In genomic region chr6:143397229-143398222, GRCh38 we compare ENCODE assay signal across 1 cellular context.
TF ChIP-seq lines count a peak whose summit lies in the region.

No MANE protein-coding gene starts in this region.

TF ChIP-seq in HepG2, 621 proteins besides CTCF, POLR2A, EP300 and RAD21 (continued from another document and continues in another):
- TF ChIP-seq, protein P1, sequence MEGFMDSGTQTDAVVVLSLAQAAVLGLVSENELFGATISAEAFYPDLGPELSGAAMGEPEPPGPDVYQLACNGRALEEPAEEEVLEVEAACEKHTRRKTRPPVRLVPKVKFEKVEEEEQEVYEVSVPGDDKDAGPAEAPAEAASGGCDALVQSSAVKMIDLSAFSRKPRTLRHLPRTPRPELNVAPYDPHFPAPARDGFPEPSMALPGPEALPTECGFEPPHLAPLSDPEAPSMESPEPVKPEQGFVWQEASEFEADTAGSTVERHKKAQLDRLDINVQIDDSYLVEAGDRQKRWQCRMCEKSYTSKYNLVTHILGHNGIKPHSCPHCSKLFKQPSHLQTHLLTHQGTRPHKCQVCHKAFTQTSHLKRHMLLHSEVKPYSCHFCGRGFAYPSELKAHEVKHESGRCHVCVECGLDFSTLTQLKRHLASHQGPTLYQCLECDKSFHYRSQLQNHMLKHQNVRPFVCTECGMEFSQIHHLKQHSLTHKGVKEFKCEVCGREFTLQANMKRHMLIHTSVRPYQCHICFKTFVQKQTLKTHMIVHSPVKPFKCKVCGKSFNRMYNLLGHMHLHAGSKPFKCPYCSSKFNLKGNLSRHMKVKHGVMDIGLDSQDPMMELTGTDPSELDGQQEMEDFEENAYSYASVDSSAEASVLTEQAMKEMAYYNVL (CRISPR knock-in tag; IDR thresholded peaks at IDR 0.05; ENCODE audit: borderline replicate concordance), result peak; percentile 65; the same call in 1 of the 2 replicates
- TF ChIP-seq SKI (IDR thresholded peaks at IDR 0.05; ENCODE audit: partially characterized antibody) (peak; percentile 87), NCOR1 (IDR thresholded peaks at IDR 0.05; ENCODE audit: borderline replicate concordance, low read length) (peak; percentile 80), HDAC1 (CRISPR knock-in tag; IDR thresholded peaks at IDR 0.05) (peak; percentile 71), AKNA (CRISPR knock-in tag; IDR thresholded peaks at IDR 0.05; ENCODE audit: borderline replicate concordance) (no peak), HOXA3 (CRISPR knock-in tag; IDR thresholded peaks at IDR 0.05) (peak; percentile 65; the same call in 1 of the 2 replicates), ZNF589 (CRISPR knock-in tag; conservative IDR thresholded peaks at IDR 0.05) (no peak; the same call in 1 of the 2 replicates), ZFP36 (IDR thresholded peaks at IDR 0.05; ENCODE audit: borderline replicate concordance, low read depth, low read length, partially characterized antibody) (no peak), ZNF143 (CRISPR knock-in tag; IDR thresholded peaks at IDR 0.05) (0 out of 2 replicates have a peak, but pooled peaks have one; percentile 42), CCDC6 (CRISPR knock-in tag; IDR thresholded peaks at IDR 0.05) (peak; percentile 62), MAFF (IDR thresholded peaks at IDR 0.05; ENCODE audit: low read depth, low read length) (0 out of 2 replicates have a peak, but pooled peaks have one; percentile 19), ATRX (CRISPR knock-in tag; IDR thresholded peaks at IDR 0.05; ENCODE audit: borderline replicate concordance) (no peak), ZNF709 (CRISPR knock-in tag; IDR thresholded peaks at IDR 0.05) (no peak), GRHL1 (CRISPR knock-in tag; conservative IDR thresholded peaks at IDR 0.05) (no peak), ZNF468 (CRISPR knock-in tag; IDR thresholded peaks at IDR 0.05) (no peak), MEIS1 (CRISPR knock-in tag; IDR thresholded peaks at IDR 0.05; ENCODE audit: borderline replicate concordance) (peak; percentile 86), ZNF207 (IDR thresholded peaks at IDR 0.05; ENCODE audit: borderline replicate concordance) (no peak), ZNF225 (CRISPR knock-in tag; IDR thresholded peaks at IDR 0.05) (no peak; the same call in 1 of the 2 replicates), ZBTB4 (CRISPR knock-in tag; IDR thresholded peaks at IDR 0.05; ENCODE audit: borderline replicate concordance) (no peak), FOSL2 (CRISPR knock-in tag; IDR thresholded peaks at IDR 0.05) (peak; percentile 96), ZNF660 (CRISPR knock-in tag; IDR thresholded peaks at IDR 0.05; ENCODE audit: borderline replicate concordance, low read depth) (no peak), FOXK1 (CRISPR knock-in tag; IDR thresholded peaks at IDR 0.05; ENCODE audit: borderline replicate concordance, low read depth) (peak; percentile 82; the same call in 1 of the 2 replicates), ZNF646 (CRISPR knock-in tag; IDR thresholded peaks at IDR 0.05) (no peak), HNF4A (CRISPR knock-in tag; IDR thresholded peaks at IDR 0.05) (peak; percentile 84), HIVEP1 (CRISPR knock-in tag; IDR thresholded peaks at IDR 0.05) (no peak), HMGA1 (CRISPR knock-in tag; conservative IDR thresholded peaks at IDR 0.05) (no peak), TOPORS (CRISPR knock-in tag; IDR thresholded peaks at IDR 0.05) (0 out of 2 replicates have a peak, but pooled peaks have one; percentile 45), NCOA1 (CRISPR knock-in tag; IDR thresholded peaks at IDR 0.05) (peak; percentile 80; the same call in 1 of the 2 replicates), ZZZ3 (CRISPR knock-in tag; IDR thresholded peaks at IDR 0.05; ENCODE audit: borderline replicate concordance) (no peak)
- TF ChIP-seq, protein P2, sequence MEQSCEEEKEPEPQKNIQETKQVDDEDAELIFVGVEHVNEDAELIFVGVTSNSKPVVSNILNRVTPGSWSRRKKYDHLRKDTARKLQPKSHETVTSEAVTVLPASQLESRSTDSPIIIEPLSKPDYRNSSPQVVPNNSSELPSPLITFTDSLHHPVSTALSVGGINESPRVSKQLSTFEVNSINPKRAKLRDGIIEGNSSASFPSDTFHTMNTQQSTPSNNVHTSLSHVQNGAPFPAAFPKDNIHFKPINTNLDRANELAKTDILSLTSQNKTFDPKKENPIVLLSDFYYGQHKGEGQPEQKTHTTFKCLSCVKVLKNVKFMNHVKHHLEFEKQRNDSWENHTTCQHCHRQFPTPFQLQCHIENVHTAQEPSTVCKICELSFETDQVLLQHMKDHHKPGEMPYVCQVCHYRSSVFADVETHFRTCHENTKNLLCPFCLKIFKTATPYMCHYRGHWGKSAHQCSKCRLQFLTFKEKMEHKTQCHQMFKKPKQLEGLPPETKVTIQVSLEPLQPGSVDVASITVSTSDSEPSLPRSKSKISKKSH (CRISPR knock-in tag; IDR thresholded peaks at IDR 0.05; ENCODE audit: borderline replicate concordance), result no peak
- TF ChIP-seq, protein P3, sequence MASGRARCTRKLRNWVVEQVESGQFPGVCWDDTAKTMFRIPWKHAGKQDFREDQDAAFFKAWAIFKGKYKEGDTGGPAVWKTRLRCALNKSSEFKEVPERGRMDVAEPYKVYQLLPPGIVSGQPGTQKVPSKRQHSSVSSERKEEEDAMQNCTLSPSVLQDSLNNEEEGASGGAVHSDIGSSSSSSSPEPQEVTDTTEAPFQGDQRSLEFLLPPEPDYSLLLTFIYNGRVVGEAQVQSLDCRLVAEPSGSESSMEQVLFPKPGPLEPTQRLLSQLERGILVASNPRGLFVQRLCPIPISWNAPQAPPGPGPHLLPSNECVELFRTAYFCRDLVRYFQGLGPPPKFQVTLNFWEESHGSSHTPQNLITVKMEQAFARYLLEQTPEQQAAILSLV (CRISPR knock-in tag; IDR thresholded peaks at IDR 0.05; ENCODE audit: borderline replicate concordance), result no peak; the same call in 1 of the 2 replicates
- TF ChIP-seq, protein P4, sequence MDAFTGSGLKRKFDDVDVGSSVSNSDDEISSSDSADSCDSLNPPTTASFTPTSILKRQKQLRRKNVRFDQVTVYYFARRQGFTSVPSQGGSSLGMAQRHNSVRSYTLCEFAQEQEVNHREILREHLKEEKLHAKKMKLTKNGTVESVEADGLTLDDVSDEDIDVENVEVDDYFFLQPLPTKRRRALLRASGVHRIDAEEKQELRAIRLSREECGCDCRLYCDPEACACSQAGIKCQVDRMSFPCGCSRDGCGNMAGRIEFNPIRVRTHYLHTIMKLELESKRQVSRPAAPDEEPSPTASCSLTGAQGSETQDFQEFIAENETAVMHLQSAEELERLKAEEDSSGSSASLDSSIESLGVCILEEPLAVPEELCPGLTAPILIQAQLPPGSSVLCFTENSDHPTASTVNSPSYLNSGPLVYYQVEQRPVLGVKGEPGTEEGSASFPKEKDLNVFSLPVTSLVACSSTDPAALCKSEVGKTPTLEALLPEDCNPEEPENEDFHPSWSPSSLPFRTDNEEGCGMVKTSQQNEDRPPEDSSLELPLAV (CRISPR knock-in tag; conservative IDR thresholded peaks at IDR 0.05; ENCODE audit: low read depth), result no peak
